In genomic region chr5:176319827-176320554, GRCh38 we compare ENCODE assay signal across 9 cellular contexts. TPM values are rescaled to one million over a fixed set of nuclear protein-coding genes. Genes with fewer than 3 reads are reported as not detected.
DNase-seq lines count a peak whose midpoint lies in the region; ATAC-seq, FAIRE-seq and TF ChIP-seq lines count a peak whose summit lies in the region.
"Had no signal": no experiment of that assay in that cellular context is flagged by ENCODE, and none has a peak within 500 bp of the region (broad histone marks: within the 10 kb centered on the region; RNA-seq: fewer than 3 reads in every experiment).

No MANE protein-coding gene starts in this region.

- H3K9me3 ChIP-seq in DND-41 (ENCODE audit: insufficient read depth, low read length, severe bottlenecking) (no peaks in the 10 kb centered on the region), IMR-90 (ENCODE audit: control insufficient read depth, insufficient read depth, low read length) (no peaks in the 10 kb centered on the region), adrenal gland (replicated peaks in 1 of 3) (no peaks in the 10 kb centered on the region), kidney (ENCODE audit: control insufficient read depth in 1 of 2, low read length in 2 of 2) (no peaks in the 10 kb centered on the region)

- H2BK20ac ChIP-seq in IMR-90 (ENCODE audit: low read depth, low read length): no peak overlapping the region

- H3K18ac ChIP-seq in IMR-90 (ENCODE audit: low read depth, low read length): no peak overlapping the region

- WGBS in IMR-90 (ENCODE audit: extremely low coverage in 2 of 2, insufficient read length in 1 of 2), 2 experiments: no CpG with 5 or more reads among the region's 9 CpGs
- WGBS in adrenal gland, 4 donors: 68 to 76% (median 70%) methylated on average over 9 of the region's 9 CpGs

- H3K27ac ChIP-seq in DND-41 (ENCODE audit: low read length) (no peak overlapping the region), IMR-90 (ENCODE audit: insufficient read depth, low read length) (no peak overlapping the region), adrenal gland (no peak overlapping the region), kidney (ENCODE audit: low read depth in 2 of 2, low read length in 2 of 2) (no peak overlapping the region)

- no peak overlapping the region for H4K91ac ChIP-seq in IMR-90 (ENCODE audit: insufficient read depth, low read depth, low read length)

- H3K9ac ChIP-seq in DND-41 (ENCODE audit: low read depth, low read length) (no peak overlapping the region), IMR-90 (ENCODE audit: low read depth, low read length) (no peak overlapping the region), kidney (ENCODE audit: low read length in 2 of 2) (no peak overlapping the region)

- TF ChIP-seq POLR2A in IMR-90 (IDR thresholded peaks at IDR 0.05; ENCODE audit: low read depth, low read length) (no peak), adrenal gland (IDR thresholded peaks at IDR 0.05) (no peak)

- ATAC-seq in DND-41 (ENCODE audit: insufficient read depth, low read depth) (no peak), IMR-90 (ENCODE audit: low read depth) (no peak), GM21825 (IDR thresholded peaks at IDR 0.05; ENCODE audit: unreplicated experiment) (no peak)

- no peak overlapping the region for H3K23ac ChIP-seq in IMR-90 (ENCODE audit: low read depth, low read length)

- H2AFZ ChIP-seq in DND-41 (ENCODE audit: low read depth, low read length) (no peak overlapping the region), IMR-90 (replicated peaks; ENCODE audit: low read length, poor library complexity) (no peak overlapping the region)

- no peak overlapping the region for H2BK5ac ChIP-seq in IMR-90 (ENCODE audit: low read depth, low read length, poor library complexity, severe bottlenecking)

- H3K4ac ChIP-seq in IMR-90 (ENCODE audit: low read depth, low read length): no peak overlapping the region

- in situ Hi-C loops in IMR-90 (cut with MboI; ENCODE audit: low sequenced_read_pairs): no loop called here

- dilution Hi-C loops in IMR-90 (cut with HindIII; ENCODE audit: low sequenced_read_pairs, unreplicated experiment): no loop called here

- no TSS peak for BruUV-seq in IMR-90 (replicated peaks; lab: Mats Ljungman, UMichigan)

- CTCF ChIA-PET in IMR-90 (lab: Yijun Ruan, JAX): interaction anchor here (1.0 kb wide), 1 partner anchor 10 kb away, joined by 3 read pairs; no protein-coding TSS in a partner anchor

- no peak overlapping the region for H4K8ac ChIP-seq in IMR-90 (ENCODE audit: low read depth in 2 of 2, low read length in 2 of 2)

- H3K36me3 ChIP-seq in DND-41 (ENCODE audit: insufficient read depth, low read length) (peaks cover 25% of the 10 kb centered on the region; the same call in 1 of the 2 replicates), IMR-90 (ENCODE audit: control insufficient read depth, insufficient read depth, low read length) (peaks cover 14% of the 10 kb centered on the region), adrenal gland (replicated peaks in 1 of 2) (peaks cover 0 to 30% of the 10 kb centered on the region in 2 donors), kidney (ENCODE audit: control insufficient read depth in 1 of 2, insufficient read depth in 2 of 2, low read length in 2 of 2) (peaks cover 4 to 12% of the 10 kb centered on the region in 2 donors)

- TF ChIP-seq RAD21 in IMR-90 (IDR thresholded peaks at IDR 0.05; ENCODE audit: low read length): no peak

- FAIRE-seq in kidney (lab: Jason Lieb, UNC): no peak

- H3K27me3 ChIP-seq in DND-41 (ENCODE audit: insufficient read depth, low read length, poor library complexity) (no peaks in the 10 kb centered on the region), IMR-90 (ENCODE audit: control insufficient read depth, insufficient read depth, low read length) (no peaks in the 10 kb centered on the region), adrenal gland (no peaks in the 10 kb centered on the region)

- H3K79me2 ChIP-seq in DND-41 (ENCODE audit: insufficient read depth, low read length): no peaks in the 10 kb centered on the region

- POLR2A ChIA-PET in IMR-90 (lab: Charles Lee; ENCODE audit: unreplicated experiment): no interaction called here

- peak; percentile 35 for TF ChIP-seq CTCF in DND-41 (IDR thresholded peaks at IDR 0.05; ENCODE audit: borderline replicate concordance, extremely low read depth, low read length, poor library complexity, severe bottlenecking)
- TF ChIP-seq CTCF in IMR-90 (conservative IDR thresholded peaks at IDR 0.05; ENCODE audit: low read depth, low read length): no peak
- TF ChIP-seq CTCF in adrenal gland (IDR thresholded peaks at IDR 0.05): peak; percentile 23 to 52 (median 42)
- TF ChIP-seq CTCF in kidney (IDR thresholded peaks at IDR 0.05; ENCODE audit: borderline replicate concordance, extremely low read depth, insufficient read depth): peak; percentile 19

- no peak overlapping the region for H3K4me3 ChIP-seq in DND-41 (ENCODE audit: low read depth in 1 of 2, low read length in 2 of 2)
- H3K4me3 ChIP-seq in IMR-90 (ENCODE audit: insufficient read depth, low read depth, low read length): no peak overlapping the region
- H3K4me3 ChIP-seq in adrenal gland: no peak overlapping the region
- no peak overlapping the region for H3K4me3 ChIP-seq in kidney (ENCODE audit: low read length in 2 of 2)

- H3K14ac ChIP-seq in IMR-90 (replicated peaks; ENCODE audit: low read depth, low read length): no peak overlapping the region

- H2BK15ac ChIP-seq in IMR-90 (ENCODE audit: low read depth, low read length): no peak overlapping the region

- H2BK120ac ChIP-seq in IMR-90 (ENCODE audit: low read depth, low read length): no peak overlapping the region

- DNase-seq in DND-41 (no peak), IMR-90 (peak; percentile 6), adrenal gland (no peak), kidney (no peak), nucleus accumbens (lab: John Stamatoyannopoulos, UW) (no peak), iPS-NIHi11 (ENCODE audit: low spot score) (no peak)
- DNase-seq in activated naive CD4-positive, alpha-beta T cell treated with Interleukin-2 at 50 U/mL for 16 hours: no peak
- DNase-seq: activated CD4-positive, alpha-beta T cell treated with anti-CD3 and anti-CD28 coated beads for 1 hour had no signal

- H3K79me1 ChIP-seq in IMR-90 (ENCODE audit: low read depth in 1 of 2, low read length in 2 of 2): no peaks in the 10 kb centered on the region

- no peak overlapping the region for H4K5ac ChIP-seq in IMR-90 (ENCODE audit: low read depth, low read length)

- no peak overlapping the region for H3K4me2 ChIP-seq in DND-41 (ENCODE audit: insufficient read depth, low read length)
- H3K4me2 ChIP-seq in IMR-90 (ENCODE audit: low read depth, low read length): no peak overlapping the region

- no peak overlapping the region for H2AK5ac ChIP-seq in IMR-90 (ENCODE audit: low read depth, low read length)

- intact Hi-C loops in IMR-90 (cut with micrococcal nuclease) (no loop called here), adrenal gland (cut with DNase I) (no loop called here), kidney (cut with DNase I) (no loop called here)

- H4K20me1 ChIP-seq in DND-41 (ENCODE audit: insufficient read depth, low read length): no peaks in the 10 kb centered on the region
- no peaks in the 10 kb centered on the region for H4K20me1 ChIP-seq in IMR-90 (ENCODE audit: insufficient read depth, low read length)

- no peak overlapping the region for H2AK9ac ChIP-seq in IMR-90 (replicated peaks; ENCODE audit: low read depth, low read length, poor library complexity)

- 0 out of 2 replicates have a peak, but pooled peaks cover 5% of the 10 kb centered on the region for H3K9me1 ChIP-seq in IMR-90 (ENCODE audit: insufficient read depth, low read length)

- H3K4me1 ChIP-seq in DND-41 (ENCODE audit: insufficient read depth, low read length) (no peaks in the 10 kb centered on the region), IMR-90 (ENCODE audit: control insufficient read depth, insufficient read depth, low read length) (no peaks in the 10 kb centered on the region), adrenal gland (replicated peaks in 1 of 2) (no peaks in the 10 kb centered on the region), kidney (ENCODE audit: control insufficient read depth in 1 of 2, insufficient read depth in 1 of 2, low read depth in 1 of 2, low read length in 2 of 2) (no peaks in the 10 kb centered on the region)

- H3K56ac ChIP-seq in IMR-90 (ENCODE audit: extremely low read depth, insufficient read depth, low read length): no peak overlapping the region

TF ChIP-seq in IMR-90, 13 proteins besides CTCF, POLR2A, EP300 and RAD21 (continues in another document):
- no peak for TF ChIP-seq SMC3 (IDR thresholded peaks at IDR 0.05; ENCODE audit: low read depth, low read length)
- no peak for TF ChIP-seq ELK1 (IDR thresholded peaks at IDR 0.05; ENCODE audit: borderline replicate concordance, low read depth, low read length)
- no peak for TF ChIP-seq MAFK (IDR thresholded peaks at IDR 0.05; ENCODE audit: low read depth, low read length)
- no peak for TF ChIP-seq RFX5 (IDR thresholded peaks at IDR 0.05; ENCODE audit: low read depth, low read length)
- TF ChIP-seq MAZ (IDR thresholded peaks at IDR 0.05; ENCODE audit: borderline replicate concordance, low read depth, low read length): no peak
- no peak for TF ChIP-seq MXI1 (IDR thresholded peaks at IDR 0.05; ENCODE audit: borderline replicate concordance, low read depth, low read length)
- no peak for TF ChIP-seq FOS (IDR thresholded peaks at IDR 0.05; ENCODE audit: low read depth, low read length)

RNA-seq across cellular contexts. Expression of gene KIAA1191, which starts 41.6 kb away (rescaled TPM):
- total RNA-seq in IMR-90 (2012; rRNA removed) (107 and 124 TPM in 2 replicates), adrenal gland (100 to 1,000 TPM in 6 of 8 donors, 10 to 100 TPM in 2; 90.9 to 127 (median 108) TPM), kidney (109 TPM)
- polyA plus RNA-seq in IMR-90 (2012; rRNA removed) (107 and 114 TPM in 2 replicates), adrenal gland (10 to 100 TPM; 52.9 to 86.4 (median 61.8) TPM), kidney (ENCODE audit: insufficient read depth, low read depth, low replicate concordance) (208 TPM)
- polyA plus RNA-seq in IMR-90 (2012; cell fraction: cytosol; rRNA removed): 58.0 and 98.4 TPM in 2 replicates
- 60.4 and 66.6 TPM in 2 replicates for polyA plus RNA-seq in IMR-90 (2012; cell fraction: nucleus; rRNA removed; ENCODE audit: low replicate concordance)

RNA-seq across cellular contexts. Expression of gene ARL10, which starts 45.3 kb away (rescaled TPM):
- total RNA-seq in IMR-90 (2012; rRNA removed) (3.6 and 4.4 TPM in 2 replicates), adrenal gland (1 to 10 TPM; 1.6 to 8.8 (median 2.8) TPM), kidney (6.2 TPM)
- polyA plus RNA-seq in IMR-90 (2012; rRNA removed) (5.0 and 6.0 TPM in 2 replicates), adrenal gland (1 to 10 TPM; 1.9 to 6.1 (median 3.5) TPM), kidney (ENCODE audit: insufficient read depth, low read depth, low replicate concordance) (2.9 TPM)
- polyA plus RNA-seq in IMR-90 (2012; cell fraction: cytosol; rRNA removed): 1.3 and 1.5 TPM in 2 replicates
- 17.8 and 20.2 TPM in 2 replicates for polyA plus RNA-seq in IMR-90 (2012; cell fraction: nucleus; rRNA removed; ENCODE audit: low replicate concordance)
